ENCODE assay signal across 8 cellular contexts in the genomic region with DNA sequence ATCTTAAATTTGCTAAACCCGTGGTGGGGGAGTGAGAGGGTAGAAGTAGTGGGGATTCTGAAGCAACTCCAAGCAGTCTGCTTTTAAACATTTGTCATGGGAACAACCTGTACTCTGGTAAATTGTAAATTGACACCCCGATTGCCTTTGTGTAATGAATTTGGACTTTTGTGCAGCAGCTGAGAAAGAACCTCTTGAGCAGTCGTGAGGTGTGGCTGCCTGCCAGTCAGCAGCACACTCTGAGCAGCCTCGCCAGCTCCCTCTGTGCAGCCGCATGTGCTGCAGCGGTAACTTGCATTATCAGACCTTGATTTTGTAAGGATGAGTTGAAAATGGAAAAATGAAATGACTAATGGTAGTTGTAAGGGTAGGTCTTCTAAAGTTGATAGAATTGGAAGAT.
DNase-seq lines count a peak whose midpoint lies in the region; ATAC-seq and TF ChIP-seq lines count a peak whose summit lies in the region.

No MANE protein-coding gene starts in this region.

- intact Hi-C loops in psoas muscle (cut with DNase I), result no loop called here

- CTCF ChIA-PET in WTC11 (lab: Charles Lee), result interaction anchor here (1.3 kb wide), 1 partner anchor 28 kb away, joined by 4 read pairs; no protein-coding TSS in a partner anchor
- CTCF ChIA-PET in GM10248 (lab: Yijun Ruan, JAX), result interaction anchor here (0.7 to 1.9 kb wide), 5 partner anchors 11 to 102 kb away, joined by 3 to 5 read pairs (median 4); no protein-coding TSS in a partner anchor

- no peak overlapping the region for H3K4me3 Mint-ChIP-seq in WTC11

- H3K9me3 Mint-ChIP-seq in WTC11, result no peaks in the 10 kb centered on the region

- no peaks in the 10 kb centered on the region for H3K27me3 Mint-ChIP-seq in WTC11 (ENCODE audit: low read depth)

- H3K36me3 Mint-ChIP-seq in WTC11, result no peaks in the 10 kb centered on the region

- TF ChIP-seq CTCF in WTC11 (IDR thresholded peaks at IDR 0.05) (no peak), psoas muscle (IDR thresholded peaks at IDR 0.05) (no peak), GM10248 (IDR thresholded peaks at IDR 0.05; ENCODE audit: control extremely low read depth, extremely low read depth, low read depth, missing control alignments) (no peak), brain microvascular endothelial cell (IDR thresholded peaks at IDR 0.05; ENCODE audit: low read depth, low read length, missing control alignments) (no peak)

- H3K4me1 ChIP-seq in psoas muscle, result peaks cover 45% of the 10 kb centered on the region

- H3K27ac Mint-ChIP-seq in WTC11, result no peak overlapping the region

- in situ Hi-C loops in brain microvascular endothelial cell (cut with HindIII; ENCODE audit: low pct_ligation_motif_present, low sequenced_read_pairs), result no loop called here

- H3K27me3 ChIP-seq in psoas muscle (ENCODE audit: insufficient read depth in 3 of 3, low read length in 2 of 3), result no peaks in the 10 kb centered on the region
- H3K27me3 ChIP-seq in brain microvascular endothelial cell (replicated peaks), result no peaks in the 10 kb centered on the region

- H3K36me3 ChIP-seq in psoas muscle (ENCODE audit: insufficient read depth in 1 of 2, low read depth in 1 of 2) (no peaks in the 10 kb centered on the region), brain microvascular endothelial cell (replicated peaks) (no peaks in the 10 kb centered on the region)

- peaks cover 14% of the 10 kb centered on the region for H3K4me1 Mint-ChIP-seq in WTC11

- POLR2A ChIA-PET in WTC11 (lab: Charles Lee), result no interaction called here
- POLR2A ChIA-PET in GM10248 (lab: Yijun Ruan, JAX), result no interaction called here

- H3K9me3 ChIP-seq in psoas muscle, result no peaks in the 10 kb centered on the region

- H3K27ac ChIP-seq in psoas muscle, result no peak overlapping the region
- H3K27ac ChIP-seq in brain microvascular endothelial cell, result no peak overlapping the region

- H3K4me3 ChIP-seq in psoas muscle (no peak overlapping the region), brain microvascular endothelial cell (ENCODE audit: low read depth, low read length) (no peak overlapping the region)

- peak; percentile 59 to 64 for ATAC-seq in activated CD4-positive, CD25-positive, alpha-beta regulatory T cell treated with anti-CD3 and anti-CD28 coated beads, Interleukin-2, amount 50 U/mL, for 24 hours
- ATAC-seq in WTC11 (peak; percentile 34; the same call in 1 of the 2 replicates), psoas muscle (peak; percentile 82 to 91 (median 88))

- DNase-seq in activated CD4-positive, CD25-positive, alpha-beta regulatory T cell (lab: John Stamatoyannopoulos, UW), result no peak
- no peak for DNase-seq in WTC11 (ENCODE audit: low spot score)
- peak; percentile 79 for DNase-seq in fibroblast of gingiva (ENCODE audit: low read depth)
- DNase-seq in psoas muscle, result peak; percentile 80 to 87
- DNase-seq in GM10248 (ENCODE audit: extremely low spot score), result no peak
- DNase-seq in brain microvascular endothelial cell, result no peak
- DNase-seq in NOMO-1 (lab: John Stamatoyannopoulos, UW; ENCODE audit: unreplicated experiment in 2 of 2), result no peak

- 9 to 23% (median 12%) methylated on average over 6 of the region's 6 CpGs for WGBS in psoas muscle, 3 donors

TF ChIP-seq in WTC11, 78 proteins besides CTCF, POLR2A, EP300 and RAD21:
- TF ChIP-seq GABPB1 (CRISPR knock-in tag; IDR thresholded peaks at IDR 0.05), result 0 out of 2 replicates have a peak, but pooled peaks have one; percentile 20
- TF ChIP-seq NFATC4 (CRISPR knock-in tag; IDR thresholded peaks at IDR 0.05), result no peak
- TF ChIP-seq, protein P1, sequence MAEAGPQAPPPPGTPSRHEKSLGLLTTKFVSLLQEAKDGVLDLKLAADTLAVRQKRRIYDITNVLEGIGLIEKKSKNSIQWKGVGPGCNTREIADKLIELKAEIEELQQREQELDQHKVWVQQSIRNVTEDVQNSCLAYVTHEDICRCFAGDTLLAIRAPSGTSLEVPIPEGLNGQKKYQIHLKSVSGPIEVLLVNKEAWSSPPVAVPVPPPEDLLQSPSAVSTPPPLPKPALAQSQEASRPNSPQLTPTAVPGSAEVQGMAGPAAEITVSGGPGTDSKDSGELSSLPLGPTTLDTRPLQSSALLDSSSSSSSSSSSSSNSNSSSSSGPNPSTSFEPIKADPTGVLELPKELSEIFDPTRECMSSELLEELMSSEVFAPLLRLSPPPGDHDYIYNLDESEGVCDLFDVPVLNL (CRISPR knock-in tag; IDR thresholded peaks at IDR 0.05; ENCODE audit: borderline replicate concordance, low read depth), result no peak
- TF ChIP-seq KAT7 (CRISPR knock-in tag; IDR thresholded peaks at IDR 0.05; ENCODE audit: borderline replicate concordance), result no peak
- TF ChIP-seq, protein P2, sequence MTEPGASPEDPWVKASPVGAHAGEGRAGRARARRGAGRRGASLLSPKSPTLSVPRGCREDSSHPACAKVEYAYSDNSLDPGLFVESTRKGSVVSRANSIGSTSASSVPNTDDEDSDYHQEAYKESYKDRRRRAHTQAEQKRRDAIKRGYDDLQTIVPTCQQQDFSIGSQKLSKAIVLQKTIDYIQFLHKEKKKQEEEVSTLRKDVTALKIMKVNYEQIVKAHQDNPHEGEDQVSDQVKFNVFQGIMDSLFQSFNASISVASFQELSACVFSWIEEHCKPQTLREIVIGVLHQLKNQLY (CRISPR knock-in tag; IDR thresholded peaks at IDR 0.05), result no peak
- TF ChIP-seq ZSCAN18 (CRISPR knock-in tag; IDR thresholded peaks at IDR 0.05), result no peak

Comparison
In these comparisons a context has a peak if more than half of its experiments do, and no peak if none do; other contexts are left out.
1. ATAC-seq: peak in every context shown above with its lines; median percentile 88 in psoas muscle; 62 in activated CD4-positive, CD25-positive, alpha-beta regulatory T cell treated with anti-CD3 and anti-CD28 coated beads, Interleukin-2, amount 50 U/mL, for 24 hours; 34 in WTC11.
2. DNase-seq: peak in fibroblast of gingiva (single experiment) and psoas muscle (2 of 2); none in activated CD4-positive, CD25-positive, alpha-beta regulatory T cell (0 of 4), WTC11 (single experiment), GM10248 (single experiment), brain microvascular endothelial cell (single experiment) and NOMO-1 (0 of 2).